ENCODE assay signal across 16 cellular contexts in genomic region chr15:100595964-100596363, GRCh38. TPM values are rescaled to one million over a fixed set of nuclear protein-coding genes. Genes with fewer than 3 reads are reported as not detected.
DNase-seq lines count a peak whose midpoint lies in the region; ATAC-seq and TF ChIP-seq lines count a peak whose summit lies in the region.
"Had no signal": no experiment of that assay in that cellular context is flagged by ENCODE, and none has a peak within 500 bp of the region (broad histone marks: within the 10 kb centered on the region; RNA-seq: fewer than 3 reads in every experiment).

No MANE protein-coding gene starts in this region.

- no peak for TF ChIP-seq CTCF in activated CD8-positive, alpha-beta T cell treated with anti-CD3 and anti-CD28 coated beads for 36 hours (IDR thresholded peaks at IDR 0.05)
- TF ChIP-seq CTCF in foreskin keratinocyte (conservative IDR thresholded peaks at IDR 0.05) (no peak), PC-9 (conservative IDR thresholded peaks at IDR 0.05) (no peak), GM23338 (conservative IDR thresholded peaks at IDR 0.05; ENCODE audit: low read depth in 2 of 2) (no peak)

- H3K79me2 ChIP-seq in PC-9 (ENCODE audit: low read depth) = peaks cover 62% of the 10 kb centered on the region
- peaks cover 98% of the 10 kb centered on the region for H3K79me2 ChIP-seq in GM23338 (replicated peaks; ENCODE audit: insufficient read depth)

- H3K9me2 ChIP-seq in PC-9 (ENCODE audit: insufficient read depth) (no peaks in the 10 kb centered on the region), GM23338 (ENCODE audit: insufficient read depth) (no peaks in the 10 kb centered on the region)
- H3K9me2 ChIP-seq: SK-N-SH had no signal

- peaks cover 8% of the 10 kb centered on the region for H3K9me3 Mint-ChIP-seq in activated CD4-positive, alpha-beta T cell treated with anti-CD3 and anti-CD28 coated beads, Interleukin-2, amount 10 ng/mL, durations not matched to agents 7 days and 5 days
- H3K9me3 Mint-ChIP-seq in activated CD8-positive, alpha-beta T cell treated with anti-CD3 and anti-CD28 coated beads for 36 hours = peaks cover 5% of the 10 kb centered on the region
- H3K9me3 Mint-ChIP-seq in stimulated activated naive CD8-positive, alpha-beta T cell treated with anti-CD3 and anti-CD28 coated beads, Interleukin-15, amount 100 ng/mL, for 72 hours = no peaks in the 10 kb centered on the region
- H3K9me3 Mint-ChIP-seq in GM23338 = peaks cover 14% of the 10 kb centered on the region

- H3K27me3 ChIP-seq in foreskin keratinocyte (no peaks in the 10 kb centered on the region), PC-9 (ENCODE audit: insufficient read depth, low read depth) (no peaks in the 10 kb centered on the region), GM23338 (ENCODE audit: insufficient read depth) (no peaks in the 10 kb centered on the region)

- H3K27me3 Mint-ChIP-seq in activated CD4-positive, alpha-beta T cell treated with anti-CD3 and anti-CD28 coated beads, Interleukin-2, amount 10 ng/mL, durations not matched to agents 7 days and 5 days = no peaks in the 10 kb centered on the region
- no peaks in the 10 kb centered on the region for H3K27me3 Mint-ChIP-seq in activated CD8-positive, alpha-beta T cell treated with anti-CD3 and anti-CD28 coated beads for 36 hours
- no peaks in the 10 kb centered on the region for H3K27me3 Mint-ChIP-seq in stimulated activated naive CD8-positive, alpha-beta T cell treated with anti-CD3 and anti-CD28 coated beads, Interleukin-15, amount 100 ng/mL, for 72 hours
- no peaks in the 10 kb centered on the region for H3K27me3 Mint-ChIP-seq in GM23338 (ENCODE audit: insufficient read depth, low read depth, poor library complexity)

- no peak for DNase-seq in activated CD4-positive, alpha-beta T cell treated with anti-CD3 and anti-CD28 coated beads, Interleukin-2, amount 10 ng/mL, durations not matched to agents 7 days and 5 days
- DNase-seq in activated CD4-positive, alpha-beta T cell treated with anti-CD3 and anti-CD28 coated beads, Interleukin-2, amount 50 U/mL, for 1 hour = no peak
- peak; percentile 20 for DNase-seq in activated CD8-positive, alpha-beta T cell treated with anti-CD3 and anti-CD28 coated beads for 36 hours
- DNase-seq in foreskin keratinocyte (peak in 1 of 2 donors; percentile 36), PC-9 (no peak), GM23338 (ENCODE audit: low spot score) (no peak), germinal center (ENCODE audit: low spot score) (no peak)
- DNase-seq in stimulated activated naive CD8-positive, alpha-beta T cell treated with anti-CD3 and anti-CD28 coated beads, Interleukin-15, amount 100 ng/mL, for 72 hours = no peak
- DNase-seq: activated CD8-positive, alpha-beta memory T cell treated with anti-CD3 and anti-CD28 coated beads, Interleukin-2, amount 50 U/mL, for 4 hours; anterior cingulate cortex; EL; NCI-H1694; NCI-H446 treated with DMSO at 0.1 percent for 48 hours; posterior cingulate gyrus; SK-N-SH had no signal

- no peak overlapping the region for H3K4me3 ChIP-seq in PC-9
- H3K4me3 ChIP-seq in GM23338 = no peak overlapping the region
- H3K4me3 ChIP-seq: smooth muscle cell had no signal

- H2AFZ ChIP-seq in PC-9 (no peak overlapping the region), GM23338 (no peak overlapping the region)

- intact Hi-C loops in activated CD8-positive, alpha-beta T cell treated with anti-CD3 and anti-CD28 coated beads for 36 hours (cut with micrococcal nuclease) = loop anchor here (5.0 kb wide), 1 partner anchor 254 kb away; the partner anchor contains the start of gene ADAMTS17
- intact Hi-C loops in PC-9 (cut with micrococcal nuclease; ENCODE audit: unreplicated experiment) = no loop called here

- H3K27ac ChIP-seq in foreskin keratinocyte (peak overlapping the region; percentile 61), PC-9 (no peak overlapping the region), GM23338 (ENCODE audit: low read depth) (no peak overlapping the region)

- H3K36me3 Mint-ChIP-seq in activated CD4-positive, alpha-beta T cell treated with anti-CD3 and anti-CD28 coated beads, Interleukin-2, amount 10 ng/mL, durations not matched to agents 7 days and 5 days (ENCODE audit: low read depth) = peaks cover 71% of the 10 kb centered on the region
- H3K36me3 Mint-ChIP-seq in activated CD8-positive, alpha-beta T cell treated with anti-CD3 and anti-CD28 coated beads for 36 hours (ENCODE audit: low read depth) = peaks cover 58% of the 10 kb centered on the region
- H3K36me3 Mint-ChIP-seq in GM23338 (ENCODE audit: low read depth) = peaks cover 15% of the 10 kb centered on the region; the same call in 2 of the 3 replicates

- H3K9me3 ChIP-seq in PC-9 (ENCODE audit: insufficient read depth, low read depth) = no peaks in the 10 kb centered on the region; the same call in 1 of the 2 replicates
- H3K9me3 ChIP-seq: SK-N-SH had no signal

- H4K20me1 ChIP-seq in PC-9 (ENCODE audit: insufficient read depth) (no peaks in the 10 kb centered on the region), GM23338 (replicated peaks; ENCODE audit: insufficient read depth) (peaks cover 22% of the 10 kb centered on the region)

- H3K4me3 Mint-ChIP-seq in activated CD4-positive, alpha-beta T cell treated with anti-CD3 and anti-CD28 coated beads, Interleukin-2, amount 10 ng/mL, durations not matched to agents 7 days and 5 days = peak overlapping the region; percentile 73
- H3K4me3 Mint-ChIP-seq in activated CD8-positive, alpha-beta T cell treated with anti-CD3 and anti-CD28 coated beads for 36 hours = peak overlapping the region; percentile 72
- peak overlapping the region; percentile 81 to 82 for H3K4me3 Mint-ChIP-seq in stimulated activated naive CD8-positive, alpha-beta T cell treated with anti-CD3 and anti-CD28 coated beads, Interleukin-15, amount 100 ng/mL, for 72 hours
- no peak overlapping the region for H3K4me3 Mint-ChIP-seq in GM23338

- H3F3A ChIP-seq in PC-9 (ENCODE audit: insufficient read depth, low read depth) (no peaks in the 10 kb centered on the region), GM23338 (replicated peaks; ENCODE audit: low read depth) (no peaks in the 10 kb centered on the region)

- H3K4me1 ChIP-seq in foreskin keratinocyte = peaks cover 18% of the 10 kb centered on the region
- peaks cover 6% of the 10 kb centered on the region; the same call in 1 of the 2 replicates for H3K4me1 ChIP-seq in PC-9 (replicated peaks; ENCODE audit: insufficient read depth)
- H3K4me1 ChIP-seq in GM23338 (ENCODE audit: insufficient read depth) = peaks cover 5% of the 10 kb centered on the region; the same call in 1 of the 2 replicates

- H3K4me2 ChIP-seq in PC-9 (no peak overlapping the region), GM23338 (no peak overlapping the region)
- H3K4me2 ChIP-seq: SK-N-SH, smooth muscle cell had no signal

- POLR2A ChIA-PET in activated CD4-positive, alpha-beta T cell treated with anti-CD3 and anti-CD28 coated beads, Interleukin-2, amount 10 ng/mL, durations not matched to agents 7 days and 5 days (lab: Charles Lee) = interaction anchor here (1.6 kb wide), 1 partner anchor 23 kb away, joined by 5 read pairs; no protein-coding TSS in a partner anchor
- POLR2A ChIA-PET in activated CD8-positive, alpha-beta T cell treated with anti-CD3 and anti-CD28 coated beads for 36 hours (lab: Charles Lee) = interaction anchor here (1.0 to 1.5 kb wide), 2 partner anchors 10 to 246 kb away, joined by 3 to 12 read pairs; no protein-coding TSS in a partner anchor
- POLR2A ChIA-PET in PC-9 (lab: Charles Lee; ENCODE audit: unreplicated experiment) = no interaction called here

- H3K27ac Mint-ChIP-seq in activated CD4-positive, alpha-beta T cell treated with anti-CD3 and anti-CD28 coated beads, Interleukin-2, amount 10 ng/mL, durations not matched to agents 7 days and 5 days = peak overlapping the region; percentile 99
- H3K27ac Mint-ChIP-seq in activated CD8-positive, alpha-beta T cell treated with anti-CD3 and anti-CD28 coated beads for 36 hours = peak overlapping the region; percentile 98
- peak overlapping the region; percentile 93 to 97 for H3K27ac Mint-ChIP-seq in stimulated activated naive CD8-positive, alpha-beta T cell treated with anti-CD3 and anti-CD28 coated beads, Interleukin-15, amount 100 ng/mL, for 72 hours
- no peak overlapping the region for H3K27ac Mint-ChIP-seq in GM23338

- H3K4me1 Mint-ChIP-seq in activated CD4-positive, alpha-beta T cell treated with anti-CD3 and anti-CD28 coated beads, Interleukin-2, amount 10 ng/mL, durations not matched to agents 7 days and 5 days = peaks cover 78% of the 10 kb centered on the region
- peaks cover 80% of the 10 kb centered on the region for H3K4me1 Mint-ChIP-seq in activated CD8-positive, alpha-beta T cell treated with anti-CD3 and anti-CD28 coated beads for 36 hours (ENCODE audit: low read depth)
- peaks cover 84% of the 10 kb centered on the region for H3K4me1 Mint-ChIP-seq in stimulated activated naive CD8-positive, alpha-beta T cell treated with anti-CD3 and anti-CD28 coated beads, Interleukin-15, amount 100 ng/mL, for 72 hours
- H3K4me1 Mint-ChIP-seq in GM23338 = 0 out of 3 replicates have a peak, but pooled peaks cover 4% of the 10 kb centered on the region

- no peak for ATAC-seq in activated CD8-positive, alpha-beta T cell treated with anti-CD3 and anti-CD28 coated beads for 36 hours
- ATAC-seq in foreskin keratinocyte (peak; percentile 31), GM23338 (no peak)
- ATAC-seq in stimulated activated naive CD8-positive, alpha-beta T cell treated with anti-CD3 and anti-CD28 coated beads, Interleukin-15, amount 100 ng/mL, for 72 hours = no peak

- no peaks in the 10 kb centered on the region for H3K36me3 ChIP-seq in PC-9 (ENCODE audit: low read depth)
- no peaks in the 10 kb centered on the region for H3K36me3 ChIP-seq in GM23338 (ENCODE audit: insufficient read depth)

- BruUV-seq in PC-9 (replicated peaks; lab: Mats Ljungman, UMichigan) = no TSS peak

- CTCF ChIA-PET in activated CD4-positive, alpha-beta T cell treated with anti-CD3 and anti-CD28 coated beads, Interleukin-2, amount 10 ng/mL, durations not matched to agents 7 days and 5 days (lab: Charles Lee) = interaction anchor here (0.9 to 3.3 kb wide), 4 partner anchors 23 to 413 kb away, joined by 3 to 14 read pairs (median 4); no protein-coding TSS in a partner anchor
- CTCF ChIA-PET in activated CD8-positive, alpha-beta T cell treated with anti-CD3 and anti-CD28 coated beads for 36 hours (lab: Charles Lee) = interaction anchor here (0.7 to 1.8 kb wide), 3 partner anchors 23 to 254 kb away, joined by 3 to 8 read pairs (median 4); no protein-coding TSS in a partner anchor
- CTCF ChIA-PET in PC-9 (lab: Charles Lee) = no interaction called here

RNA-seq across cellular contexts. Expression of gene LINS1, which starts 6.0 kb away (rescaled TPM):
- 10 to 100 TPM; 74.2 to 79.2 TPM for total RNA-seq in activated CD4-positive, alpha-beta T cell treated with anti-CD3 and anti-CD28 coated beads, Interleukin-2, amount 10 ng/mL, durations not matched to agents 7 days and 5 days
- total RNA-seq in activated CD8-positive, alpha-beta T cell treated with anti-CD3 and anti-CD28 coated beads for 36 hours = 10 to 100 TPM; 28.7 to 29.4 TPM
- total RNA-seq in foreskin keratinocyte = 11.9 and 12.4 TPM in 2 replicates
- 4.4 and 5.5 TPM in 2 replicates for polyA plus RNA-seq in foreskin keratinocyte
- total RNA-seq in PC-9 (2021) = 7.0 and 10.9 TPM in 2 replicates
- 11.1 and 15.4 TPM in 2 replicates for total RNA-seq in GM23338 (2014; rRNA removed; shearing (Covaris generic))
- polyA plus RNA-seq in GM23338 (2016; fragmentation: Nextera tagmentation; extraction: Ambion mirVana) = 10.4 and 11.7 TPM in 2 replicates

RNA-seq across cellular contexts. Expression of gene ASB7, which starts 6.4 kb away (rescaled TPM):
- 10 to 100 TPM; 21.3 to 22.8 TPM for total RNA-seq in activated CD4-positive, alpha-beta T cell treated with anti-CD3 and anti-CD28 coated beads, Interleukin-2, amount 10 ng/mL, durations not matched to agents 7 days and 5 days
- total RNA-seq in activated CD8-positive, alpha-beta T cell treated with anti-CD3 and anti-CD28 coated beads for 36 hours = 10 to 100 TPM; 15.7 to 18.4 TPM
- 10.9 and 11.8 TPM in 2 replicates for total RNA-seq in foreskin keratinocyte
- polyA plus RNA-seq in foreskin keratinocyte = 3.3 and 3.7 TPM in 2 replicates
- total RNA-seq in PC-9 (2021) = 17.9 and 19.0 TPM in 2 replicates
- 11.4 and 13.9 TPM in 2 replicates for total RNA-seq in GM23338 (2014; rRNA removed; shearing (Covaris generic))
- 4.1 and 4.6 TPM in 2 replicates for polyA plus RNA-seq in GM23338 (2016; fragmentation: Nextera tagmentation; extraction: Ambion mirVana)
